10 cellular contexts compared by ENCODE assay signal in the genomic region with DNA sequence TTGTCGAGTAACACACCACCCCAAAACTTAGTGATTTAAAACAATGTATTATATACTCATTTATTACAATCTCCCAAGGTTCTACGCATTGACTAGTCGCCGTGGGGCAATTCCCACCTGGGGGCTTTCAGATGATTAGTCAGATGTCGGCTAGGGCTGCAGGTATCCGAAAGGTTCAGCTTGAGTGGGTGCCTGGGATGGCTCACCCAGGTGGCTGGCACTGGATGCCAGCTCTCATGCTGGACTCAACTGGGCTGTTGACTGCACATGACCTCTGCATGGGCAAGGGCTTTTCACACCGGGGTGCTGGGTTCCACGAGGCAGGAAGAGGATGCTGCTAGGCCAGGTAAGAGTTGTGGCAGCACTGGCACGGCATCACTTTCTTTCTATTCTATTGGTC. TPM values are rescaled to one million over a fixed set of nuclear protein-coding genes. Genes with fewer than 3 reads are reported as not detected.
DNase-seq lines count a peak whose midpoint lies in the region; ATAC-seq and TF ChIP-seq lines count a peak whose summit lies in the region.
"Had no signal": no experiment of that assay in that cellular context is flagged by ENCODE, and none has a peak within 500 bp of the region (broad histone marks: within the 10 kb centered on the region; RNA-seq: fewer than 3 reads in every experiment).

No MANE protein-coding gene starts in this region.

- intact Hi-C loops in activated T-helper 2 cell treated with anti-CD3 and anti-CD28 coated beads, Interferon-gamma antibody, Interleukin-2, Interleukin-4, amounts not matched to agents 10 μg/mL and 5 μg/mL and 100 μg/mL, durations not matched to agents 14 hours and 24 hours and 36 hours (cut with micrococcal nuclease): loop anchor here (5.0 kb wide), 1 partner anchor 36 kb away; no protein-coding TSS in a partner anchor

- H3K9me3 ChIP-seq in thoracic aorta: no peaks in the 10 kb centered on the region
- H3K9me3 ChIP-seq: right lobe of liver had no signal

- peaks cover 3% of the 10 kb centered on the region for H3K9me3 Mint-ChIP-seq in activated CD4-positive, alpha-beta T cell treated with anti-CD3 and anti-CD28 coated beads, Interleukin-2, amount 10 ng/mL, durations not matched to agents 7 days and 5 days
- H3K9me3 Mint-ChIP-seq in activated T-helper 2 cell treated with anti-CD3 and anti-CD28 coated beads, Interferon-gamma antibody, Interleukin-2, Interleukin-4, amounts not matched to agents 10 μg/mL and 5 μg/mL and 100 μg/mL, durations not matched to agents 14 hours and 24 hours and 36 hours: peaks cover 4% of the 10 kb centered on the region
- H3K9me3 Mint-ChIP-seq in immature natural killer cell: peaks cover 0 to 4% (median 0%) of the 10 kb centered on the region in 6 donors

- peak overlapping the region; percentile 77 for H3K4me3 ChIP-seq in thoracic aorta
- H3K4me3 ChIP-seq: right lobe of liver had no signal

- H3K4me1 ChIP-seq in thoracic aorta (ENCODE audit: control insufficient read depth in 1 of 2, low read depth in 2 of 2): peaks cover 52 to 93% of the 10 kb centered on the region in 2 donors

- DNase-seq in activated CD4-positive, alpha-beta T cell treated with anti-CD3 and anti-CD28 coated beads, Interleukin-2, amount 10 ng/mL, durations not matched to agents 7 days and 5 days: no peak
- DNase-seq in activated CD4-positive, alpha-beta T cell treated with anti-CD3 and anti-CD28 coated beads, Interleukin-2, amount 50 U/mL, for 48 hours: no peak
- no peak for DNase-seq in activated T-helper 2 cell treated with anti-CD3 and anti-CD28 coated beads, Interferon-gamma antibody, Interleukin-2, Interleukin-4, amounts not matched to agents 10 μg/mL and 5 μg/mL and 100 μg/mL, durations not matched to agents 14 hours and 24 hours and 36 hours (ENCODE audit: low spot score)
- DNase-seq in immature natural killer cell (no peak), thoracic aorta (ENCODE audit: low spot score) (no peak), NOMO-1 treated with dmso at 0.1 percent for 144 hours (lab: John Stamatoyannopoulos, UW; ENCODE audit: unreplicated experiment) (no peak)
- DNase-seq: activated effector memory CD4-positive, alpha-beta T cell treated with Interleukin-2 at 50 U/mL for 16 hours; right lobe of liver had no signal

- no peak for TF ChIP-seq CTCF in thoracic aorta (IDR thresholded peaks at IDR 0.05)

- CTCF ChIA-PET in activated CD4-positive, alpha-beta T cell treated with anti-CD3 and anti-CD28 coated beads, Interleukin-2, amount 10 ng/mL, durations not matched to agents 7 days and 5 days (lab: Charles Lee): interaction anchor here (0.7 to 4.8 kb wide), 11 partner anchors 7 to 193 kb away, joined by 3 to 27 read pairs (median 9); a partner anchor contains a TSS

- H3K36me3 ChIP-seq in thoracic aorta: no peaks in the 10 kb centered on the region
- H3K36me3 ChIP-seq: right lobe of liver had no signal

- no peak overlapping the region for H3K4me3 Mint-ChIP-seq in activated CD4-positive, alpha-beta T cell treated with anti-CD3 and anti-CD28 coated beads, Interleukin-2, amount 10 ng/mL, durations not matched to agents 7 days and 5 days
- no peak overlapping the region for H3K4me3 Mint-ChIP-seq in activated T-helper 2 cell treated with anti-CD3 and anti-CD28 coated beads, Interferon-gamma antibody, Interleukin-2, Interleukin-4, amounts not matched to agents 10 μg/mL and 5 μg/mL and 100 μg/mL, durations not matched to agents 14 hours and 24 hours and 36 hours (ENCODE audit: low read depth)
- peak overlapping the region; percentile 53 to 73 (median 66) for H3K4me3 Mint-ChIP-seq in immature natural killer cell

- peak overlapping the region; percentile 83 for H3K27ac Mint-ChIP-seq in activated CD4-positive, alpha-beta T cell treated with anti-CD3 and anti-CD28 coated beads, Interleukin-2, amount 10 ng/mL, durations not matched to agents 7 days and 5 days
- H3K27ac Mint-ChIP-seq in activated T-helper 2 cell treated with anti-CD3 and anti-CD28 coated beads, Interferon-gamma antibody, Interleukin-2, Interleukin-4, amounts not matched to agents 10 μg/mL and 5 μg/mL and 100 μg/mL, durations not matched to agents 14 hours and 24 hours and 36 hours: peak overlapping the region; percentile 34
- peak overlapping the region in 5 of 6 donors; percentile 24 to 94 (median 69) for H3K27ac Mint-ChIP-seq in immature natural killer cell

- H3K4me1 Mint-ChIP-seq in activated CD4-positive, alpha-beta T cell treated with anti-CD3 and anti-CD28 coated beads, Interleukin-2, amount 10 ng/mL, durations not matched to agents 7 days and 5 days: peaks cover 77% of the 10 kb centered on the region
- H3K4me1 Mint-ChIP-seq in activated T-helper 2 cell treated with anti-CD3 and anti-CD28 coated beads, Interferon-gamma antibody, Interleukin-2, Interleukin-4, amounts not matched to agents 10 μg/mL and 5 μg/mL and 100 μg/mL, durations not matched to agents 14 hours and 24 hours and 36 hours (ENCODE audit: low read depth): peaks cover 62% of the 10 kb centered on the region
- H3K4me1 Mint-ChIP-seq in immature natural killer cell: peaks cover 69 to 83% of the 10 kb centered on the region in 2 donors

- POLR2A ChIA-PET in activated CD4-positive, alpha-beta T cell treated with anti-CD3 and anti-CD28 coated beads, Interleukin-2, amount 10 ng/mL, durations not matched to agents 7 days and 5 days (lab: Charles Lee): no interaction called here

- H3K36me3 Mint-ChIP-seq in activated CD4-positive, alpha-beta T cell treated with anti-CD3 and anti-CD28 coated beads, Interleukin-2, amount 10 ng/mL, durations not matched to agents 7 days and 5 days (ENCODE audit: low read depth): peaks cover 8% of the 10 kb centered on the region
- H3K36me3 Mint-ChIP-seq in activated T-helper 2 cell treated with anti-CD3 and anti-CD28 coated beads, Interferon-gamma antibody, Interleukin-2, Interleukin-4, amounts not matched to agents 10 μg/mL and 5 μg/mL and 100 μg/mL, durations not matched to agents 14 hours and 24 hours and 36 hours (ENCODE audit: low read depth): no peaks in the 10 kb centered on the region
- no peaks in the 10 kb centered on the region for H3K36me3 Mint-ChIP-seq in immature natural killer cell

- ATAC-seq in thoracic aorta (ENCODE audit: insufficient number of reproducible peaks, low FRiP score, low read depth) (no peak), GM18858 (IDR thresholded peaks at IDR 0.05; ENCODE audit: unreplicated experiment) (no peak), HG03469 (IDR thresholded peaks at IDR 0.05; ENCODE audit: unreplicated experiment) (no peak)
- ATAC-seq: right lobe of liver had no signal

- H3K27me3 Mint-ChIP-seq in activated CD4-positive, alpha-beta T cell treated with anti-CD3 and anti-CD28 coated beads, Interleukin-2, amount 10 ng/mL, durations not matched to agents 7 days and 5 days: no peaks in the 10 kb centered on the region
- no peaks in the 10 kb centered on the region for H3K27me3 Mint-ChIP-seq in activated T-helper 2 cell treated with anti-CD3 and anti-CD28 coated beads, Interferon-gamma antibody, Interleukin-2, Interleukin-4, amounts not matched to agents 10 μg/mL and 5 μg/mL and 100 μg/mL, durations not matched to agents 14 hours and 24 hours and 36 hours (ENCODE audit: low read depth)
- peaks cover 12 to 23% (median 14%) of the 10 kb centered on the region in 3 donors for H3K27me3 Mint-ChIP-seq in immature natural killer cell (ENCODE audit: low read depth in 3 of 3)

- peak overlapping the region; percentile 99 for H3K27ac ChIP-seq in thoracic aorta
- H3K27ac ChIP-seq: right lobe of liver had no signal

- no peaks in the 10 kb centered on the region for H3K27me3 ChIP-seq in thoracic aorta (replicated peaks; ENCODE audit: insufficient read depth)
- H3K27me3 ChIP-seq: right lobe of liver had no signal

RNA-seq across cellular contexts. Expression of a gene that starts 21.9 kb away (rescaled TPM):
- total RNA-seq in activated CD4-positive, alpha-beta T cell treated with anti-CD3 and anti-CD28 coated beads, Interleukin-2, amount 10 ng/mL, durations not matched to agents 7 days and 5 days: 10 to 100 TPM; 45.5 to 47.3 TPM
- total RNA-seq in activated T-helper 2 cell treated with anti-CD3 and anti-CD28 coated beads, Interferon-gamma antibody, Interleukin-2, Interleukin-4, amounts not matched to agents 10 μg/mL and 5 μg/mL and 100 μg/mL, durations not matched to agents 14 hours and 24 hours and 36 hours: 736 TPM in 2 replicates
- polyA plus RNA-seq in immature natural killer cell: 10 to 100 TPM in 2 of 3 donors, 1 to 10 TPM in 1; 7.0 to 35.0 (median 10.1) TPM
- 100 to 1,000 TPM; 791 to 989 TPM for total RNA-seq in thoracic aorta

Comparison
In these comparisons a context has a peak if more than half of its experiments do, and no peak if none do; other contexts are left out.
1. H3K4me3 Mint-ChIP-seq: peak in immature natural killer cell (5 of 5); none in activated CD4-positive, alpha-beta T cell treated with anti-CD3 and anti-CD28 coated beads, Interleukin-2, amount 10 ng/mL, durations not matched to agents 7 days and 5 days (single experiment) and activated T-helper 2 cell treated with anti-CD3 and anti-CD28 coated beads, Interferon-gamma antibody, Interleukin-2, Interleukin-4, amounts not matched to agents 10 μg/mL and 5 μg/mL and 100 μg/mL, durations not matched to agents 14 hours and 24 hours and 36 hours (single experiment).
2. RNA of a gene that starts 21.9 kb away (total RNA-seq): 791 to 989 TPM in thoracic aorta and 736 TPM in activated T-helper 2 cell treated with anti-CD3 and anti-CD28 coated beads, Interferon-gamma antibody, Interleukin-2, Interleukin-4, amounts not matched to agents 10 μg/mL and 5 μg/mL and 100 μg/mL, durations not matched to agents 14 hours and 24 hours and 36 hours; 45.5 to 47.3 TPM in activated CD4-positive, alpha-beta T cell treated with anti-CD3 and anti-CD28 coated beads, Interleukin-2, amount 10 ng/mL, durations not matched to agents 7 days and 5 days; every median in the first group is over 10 times any median in the second.
3. Peak in every context shown above with its lines, with median percentiles within 50 percentile points of each other: H3K27ac Mint-ChIP-seq.